Comparison of ENCODE assay signal across 9 cellular contexts in genomic region chr14:106372870-106373657, GRCh38.
A peak's percentile ranks its signal among the peaks of the same experiment; 100 is the strongest.
DNase-seq lines count a peak whose midpoint lies in the region; ATAC-seq and TF ChIP-seq lines count a peak whose summit lies in the region.
"Had no signal": no experiment of that assay in that cellular context is flagged by ENCODE, and none has a peak within 500 bp of the region (broad histone marks: within the 10 kb centered on the region; RNA-seq: fewer than 3 reads in every experiment).

No MANE protein-coding gene starts in this region.

- H3K4me1 ChIP-seq in left ventricle myocardium inferior, result no peaks in the 10 kb centered on the region

- no peak overlapping the region for H3K27ac ChIP-seq in left ventricle myocardium inferior (replicated peaks)
- H3K27ac ChIP-seq: skin epidermis had no signal

- no peaks in the 10 kb centered on the region for H3K36me3 ChIP-seq in left ventricle myocardium inferior

- peaks cover 78% of the 10 kb centered on the region for H3K27me3 ChIP-seq in left ventricle myocardium inferior (ENCODE audit: low read depth)

- no peaks in the 10 kb centered on the region for H3K9me3 ChIP-seq in left ventricle myocardium inferior (replicated peaks)

- intact Hi-C loops in left ventricle myocardium inferior (cut with micrococcal nuclease), result no loop called here

- peak; percentile 37 for ATAC-seq in HG02798 (IDR thresholded peaks at IDR 0.05; ENCODE audit: poor library complexity, unreplicated experiment)
- ATAC-seq in HG02870 (IDR thresholded peaks at IDR 0.05; ENCODE audit: unreplicated experiment), result no peak

- DNase-seq in NCI-H748 (lab: John Stamatoyannopoulos, UW; ENCODE audit: unreplicated experiment), result peak; percentile 84
- peak; percentile 92 for DNase-seq in activated CD8-positive, alpha-beta memory T cell treated with anti-CD3 and anti-CD28 coated beads, Interleukin-2, amount 50 U/mL, for 48 hours
- DNase-seq in left ventricle myocardium inferior, result peak; percentile 21
- DNase-seq in stimulated activated CD4-positive, alpha-beta T cell treated with anti-CD3 and anti-CD28 coated beads, TNF-alpha, amount 100 ng/mL, for 4 hours (ENCODE audit: low read depth in 3 of 3), result peak; percentile 60 to 65 (median 64)
- no peak for DNase-seq in SKM-1 treated with dmso at 0.1 percent for 144 hours (lab: John Stamatoyannopoulos, UW; ENCODE audit: unreplicated experiment)

- TF ChIP-seq CTCF in left ventricle myocardium inferior (IDR thresholded peaks at IDR 0.05; ENCODE audit: borderline replicate concordance), result peak; percentile 61

- H3K4me3 ChIP-seq in GM08714 (ENCODE audit: low read length) (peak overlapping the region; percentile 38; the same call in 1 of the 2 replicates), left ventricle myocardium inferior (no peak overlapping the region)
- H3K4me3 ChIP-seq: skin epidermis had no signal
